16 cellular contexts compared by ENCODE assay signal in the genomic region with DNA sequence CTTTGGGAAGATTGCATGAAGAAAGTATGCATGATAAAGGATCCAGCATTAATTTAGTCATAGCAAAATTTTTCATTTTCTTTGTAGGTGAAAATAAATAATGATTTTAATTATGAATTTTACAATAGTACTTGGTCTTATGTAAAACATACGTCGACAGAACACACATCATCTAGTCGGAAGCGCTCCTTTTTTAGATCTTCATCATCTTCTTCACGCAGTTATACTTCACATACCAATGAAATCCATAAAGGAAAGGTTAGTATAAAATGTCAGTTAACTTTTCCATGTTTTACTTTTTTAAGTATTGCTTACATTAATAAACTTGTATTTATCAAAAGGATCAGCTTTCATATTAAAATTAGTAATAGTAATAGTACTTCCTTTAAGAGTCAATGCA.
"Had no signal": no experiment of that assay in that cellular context is flagged by ENCODE, and none has a peak within 500 bp of the region (broad histone marks: within the 10 kb centered on the region; RNA-seq: fewer than 3 reads in every experiment).

No MANE protein-coding gene starts in this region.

- DNase-seq: activated CD4-positive, alpha-beta T cell treated with anti-CD3 and anti-CD28 coated beads, Interleukin-2, amount 10 ng/mL, durations not matched to agents 24 days and 14 days; activated CD8-positive, alpha-beta memory T cell treated with anti-CD3 and anti-CD28 coated beads, Interleukin-2, amount 50 U/mL, for 4 hours; activated CD8-positive, alpha-beta T cell treated with anti-CD3 and anti-CD28 coated beads, Interleukin-2, amount 10 ng/mL, durations not matched to agents 7 days and 5 days; activated naive CD4-positive, alpha-beta T cell treated with anti-CD3 and anti-CD28 coated beads for 36 hours; activated T-cell treated with anti-CD3 and anti-CD28 coated beads, Interleukin-2, amount 50 U/mL, for 4 hours; body of pancreas; dermis blood vessel endothelial cell; effector memory CD4-positive, alpha-beta T cell; heart left ventricle; kidney; natural killer cell; right lobe of liver; small intestine; stimulated activated CD4-positive, alpha-beta T cell treated with anti-CD3 and anti-CD28 coated beads, Interleukin-15, amount 100 ng/mL, for 24 hours; stimulated activated CD4-positive, alpha-beta T cell treated with anti-CD3 and anti-CD28 coated beads, Interleukin-4, amount 100 ng/mL, for 1 hour; testis had no signal
